In the genomic region with DNA sequence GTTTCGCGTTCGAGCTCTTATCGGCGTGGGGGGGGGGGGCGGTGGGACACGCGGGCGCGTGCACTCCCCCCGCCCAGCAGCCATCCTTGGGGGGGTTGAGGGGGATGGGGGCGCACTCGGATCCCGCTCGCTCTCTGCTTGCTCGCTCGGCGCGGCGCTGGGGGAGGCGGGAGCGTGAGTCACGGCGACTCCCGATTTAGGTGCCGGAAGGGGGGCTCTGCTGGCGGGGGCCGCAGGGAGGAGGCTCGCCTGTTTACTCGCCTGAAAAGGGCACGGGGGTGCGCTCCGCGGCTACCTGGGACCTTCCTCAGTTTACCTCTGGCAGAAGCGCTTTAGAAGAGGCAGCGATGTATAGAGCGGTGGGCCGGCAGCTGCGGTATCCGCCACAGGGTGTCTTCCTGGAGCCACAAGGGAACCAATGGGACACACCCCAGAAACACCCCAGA, we compare ENCODE assay signal across 9 cellular contexts. TPM values are rescaled to one million over a fixed set of nuclear protein-coding genes. Genes with fewer than 3 reads are reported as not detected.
DNase-seq lines count a peak whose midpoint lies in the region; ATAC-seq and TF ChIP-seq lines count a peak whose summit lies in the region.
"Had no signal": no experiment of that assay in that cellular context is flagged by ENCODE, and none has a peak within 500 bp of the region (broad histone marks: within the 10 kb centered on the region; RNA-seq: fewer than 3 reads in every experiment).

No MANE protein-coding gene starts in this region.

- peaks cover 5% of the 10 kb centered on the region for H3K36me3 ChIP-seq in SJSA1
- no peaks in the 10 kb centered on the region for H3K36me3 ChIP-seq in esophagus squamous epithelium

- intact Hi-C loops in esophagus squamous epithelium (cut with DNase I) = no loop called here

- peaks cover 50% of the 10 kb centered on the region for H3K27me3 Mint-ChIP-seq in stimulated activated memory B cell treated with anti-CD40 and anti-IgM and Interleukin-4, amounts not matched to agents 10 μg/mL and 1 μg/mL and 100 μg/mL, for 72 hours

- peaks cover 3% of the 10 kb centered on the region; the same call in 1 of the 2 replicates for H3K9me3 ChIP-seq in SJSA1 (replicated peaks)
- H3K9me3 ChIP-seq in esophagus squamous epithelium = peaks cover 0 to 3% (median 0%) of the 10 kb centered on the region in 3 donors

- no peak for ATAC-seq in stimulated activated memory B cell treated with anti-CD40 and anti-IgM and Interleukin-4, amounts not matched to agents 10 μg/mL and 1 μg/mL and 100 μg/mL, for 72 hours
- ATAC-seq in HG03139 (IDR thresholded peaks at IDR 0.05; ENCODE audit: unreplicated experiment) = no peak

- H3K4me1 ChIP-seq in SJSA1 (replicated peaks) (peaks cover 63% of the 10 kb centered on the region), esophagus squamous epithelium (peaks cover 35 to 67% (median 39%) of the 10 kb centered on the region in 3 donors)

- H3K27me3 ChIP-seq in SJSA1 (replicated peaks) (no peaks in the 10 kb centered on the region), esophagus squamous epithelium (peaks cover 15 to 92% (median 40%) of the 10 kb centered on the region in 4 donors)

- H3K27ac ChIP-seq in SJSA1 (peak overlapping the region; percentile 42), esophagus squamous epithelium (no peak overlapping the region)

- DNase-seq in activated T-cell treated with anti-CD3 and anti-CD28 coated beads for 4 hours (peak; percentile 52), SJSA1 (ENCODE audit: low read depth in 1 of 2, low spot score in 2 of 2) (peak in 1 of 2 experiments; percentile 84), esophagus squamous epithelium (lab: John Stamatoyannopoulos, UW) (no peak), NCI-H226 (no peak), globus pallidus (ENCODE audit: low spot score) (no peak)
- no peak for DNase-seq in activated T-cell treated with anti-CD3 and anti-CD28 coated beads, Interleukin-2, amount 50 U/mL, for 1 hour
- DNase-seq: NCI-H1092 treated with DMSO at 0.1 percent for 48 hours had no signal

- H3K27ac Mint-ChIP-seq in stimulated activated memory B cell treated with anti-CD40 and anti-IgM and Interleukin-4, amounts not matched to agents 10 μg/mL and 1 μg/mL and 100 μg/mL, for 72 hours = peak overlapping the region; percentile 64

- no peak for TF ChIP-seq POLR2A in esophagus squamous epithelium (IDR thresholded peaks at IDR 0.05)

- no CpG with 5 or more reads among the region's 40 CpGs for WGBS in esophagus squamous epithelium, 2 donors

- no peaks in the 10 kb centered on the region for H3K36me3 Mint-ChIP-seq in stimulated activated memory B cell treated with anti-CD40 and anti-IgM and Interleukin-4, amounts not matched to agents 10 μg/mL and 1 μg/mL and 100 μg/mL, for 72 hours

- TF ChIP-seq CTCF in esophagus squamous epithelium (IDR thresholded peaks at IDR 0.05) = no peak

- H3K4me3 ChIP-seq in SJSA1 (peak overlapping the region; percentile 92), esophagus squamous epithelium (peak overlapping the region in 3 of 4 donors; percentile 10 to 50 (median 13))

- peak overlapping the region; percentile 63 for H3K4me3 Mint-ChIP-seq in stimulated activated memory B cell treated with anti-CD40 and anti-IgM and Interleukin-4, amounts not matched to agents 10 μg/mL and 1 μg/mL and 100 μg/mL, for 72 hours

- H3K9me3 Mint-ChIP-seq in stimulated activated memory B cell treated with anti-CD40 and anti-IgM and Interleukin-4, amounts not matched to agents 10 μg/mL and 1 μg/mL and 100 μg/mL, for 72 hours = peaks cover 3% of the 10 kb centered on the region

- peaks cover 68% of the 10 kb centered on the region for H3K4me1 Mint-ChIP-seq in stimulated activated memory B cell treated with anti-CD40 and anti-IgM and Interleukin-4, amounts not matched to agents 10 μg/mL and 1 μg/mL and 100 μg/mL, for 72 hours

RNA-seq across cellular contexts. Expression of gene PDE4A, which starts 1.1 kb away (rescaled TPM):
- 6.9 and 11.5 TPM in 2 replicates for total RNA-seq in SJSA1 (2014; rRNA removed; shearing (Covaris generic))
- total RNA-seq in esophagus squamous epithelium = 1 to 10 TPM in 3 of 4 donors, under 1 TPM in 1; 0.87 to 7.1 (median 2.3) TPM

RNA-seq across cellular contexts. Expression of gene CDC37, which starts 15.9 kb away (rescaled TPM):
- total RNA-seq in SJSA1 (2014; rRNA removed; shearing (Covaris generic)) = 284 and 367 TPM in 2 replicates
- 100 to 1,000 TPM; 128 to 171 (median 152) TPM for total RNA-seq in esophagus squamous epithelium

RNA-seq across cellular contexts. Expression of gene TYK2, which starts 38.9 kb away (rescaled TPM):
- total RNA-seq in SJSA1 (2014; rRNA removed; shearing (Covaris generic)) = 62.3 and 72.4 TPM in 2 replicates
- 10 to 100 TPM; 41.8 to 74.2 (median 50.7) TPM for total RNA-seq in esophagus squamous epithelium
